In the genomic region with DNA sequence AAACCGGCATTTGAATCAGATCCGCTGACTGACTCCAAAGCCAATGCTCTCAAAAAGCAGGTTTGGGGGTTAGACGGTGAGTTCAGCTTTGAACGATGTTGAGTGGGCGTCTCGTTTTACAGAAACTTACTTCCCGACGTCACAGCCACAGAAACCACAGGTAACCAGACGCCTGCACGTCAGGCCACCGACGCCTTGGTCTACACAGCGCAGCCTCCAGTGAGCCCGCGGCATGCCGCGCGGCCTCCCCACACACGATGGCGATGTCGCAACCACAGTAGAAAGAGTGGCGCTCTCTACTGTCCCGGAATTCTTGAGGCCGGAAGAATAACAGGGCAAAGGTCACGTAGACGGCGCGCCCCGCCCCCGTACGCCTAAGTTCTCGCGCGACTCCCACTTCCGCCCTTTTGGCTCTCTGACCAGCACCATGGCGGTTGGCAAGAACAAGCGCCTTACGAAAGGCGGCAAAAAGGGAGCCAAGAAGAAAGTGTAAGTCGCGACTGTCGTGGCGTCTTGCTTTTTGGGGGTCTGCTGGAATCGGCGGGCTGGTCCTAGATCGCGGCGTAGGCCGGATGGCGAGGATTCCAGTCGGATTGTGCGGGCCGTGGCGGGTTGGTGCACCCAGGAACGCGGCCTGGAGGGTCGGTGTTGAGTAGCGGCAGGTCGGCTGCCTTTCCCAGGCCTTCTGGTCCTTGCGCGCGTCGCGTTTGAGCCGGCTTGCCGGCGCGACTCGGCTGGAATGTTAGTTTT, we compare ENCODE assay signal across 8 cellular contexts. TPM values are rescaled to one million over a fixed set of nuclear protein-coding genes. Genes with fewer than 3 reads are reported as not detected.
DNase-seq lines count a peak whose midpoint lies in the region; ATAC-seq and TF ChIP-seq lines count a peak whose summit lies in the region.

RPS3A (plus strand) TSS at position 403 of the 750 bp plus-strand sequence; CDS start at position 428, 25 bp downstream.

- peak within 1 kb of the TSS; percentile 97 for H3K4me3 ChIP-seq in IMR-90 (ENCODE audit: insufficient read depth, low read depth, low read length)
- H3K4me3 ChIP-seq in mucosa of rectum (ENCODE audit: low read length in 2 of 2): peak within 1 kb of the TSS; percentile 86 to 100

- H3K18ac ChIP-seq in IMR-90 (ENCODE audit: low read depth, low read length): peak within 1 kb of the TSS; percentile 53

- no peak for TF ChIP-seq RAD21 in IMR-90 (IDR thresholded peaks at IDR 0.05; ENCODE audit: low read length)

- H2BK120ac ChIP-seq in IMR-90 (ENCODE audit: low read depth, low read length): peak within 1 kb of the TSS; percentile 79

- H3K56ac ChIP-seq in IMR-90 (ENCODE audit: extremely low read depth, insufficient read depth, low read length): peak within 1 kb of the TSS; percentile 91

- POLR2A ChIA-PET in IMR-90 (lab: Charles Lee; ENCODE audit: unreplicated experiment): no interaction called here

- H4K5ac ChIP-seq in IMR-90 (ENCODE audit: low read depth, low read length): peak within 1 kb of the TSS; percentile 87

- H3K27ac ChIP-seq in IMR-90 (ENCODE audit: insufficient read depth, low read length) (peak within 1 kb of the TSS; percentile 82), epithelial cell of prostate (peak within 1 kb of the TSS; percentile 87), mucosa of rectum (ENCODE audit: low read depth in 2 of 2, low read length in 2 of 2) (peak within 1 kb of the TSS; percentile 73 to 84)

- peak within 1 kb of the TSS; percentile 93 for H3K23ac ChIP-seq in IMR-90 (ENCODE audit: low read depth, low read length)

- H2BK15ac ChIP-seq in IMR-90 (ENCODE audit: low read depth, low read length): peak within 1 kb of the TSS; percentile 33; the same call in 1 of the 3 replicates

- H3K9ac ChIP-seq in IMR-90 (ENCODE audit: low read depth, low read length): peak within 1 kb of the TSS; percentile 98
- peak within 1 kb of the TSS; percentile 90 to 99 for H3K9ac ChIP-seq in mucosa of rectum (ENCODE audit: low read depth in 1 of 2, low read length in 2 of 2)

- H3K27me3 ChIP-seq in IMR-90 (ENCODE audit: control insufficient read depth, insufficient read depth, low read length) (no peaks in the 10 kb centered on the region), mucosa of rectum (ENCODE audit: control insufficient read depth in 2 of 2, insufficient read depth in 2 of 2, low read length in 2 of 2) (no peaks in the 10 kb centered on the region)

- H3K14ac ChIP-seq in IMR-90 (replicated peaks; ENCODE audit: low read depth, low read length): peak within 1 kb of the TSS; percentile 93

- peak within 1 kb of the TSS; percentile 63; the same call in 1 of the 2 replicates for H2BK20ac ChIP-seq in IMR-90 (ENCODE audit: low read depth, low read length)

- peaks cover 3 to 21% of the 10 kb centered on the region in 2 experiments; a peak in 3 of 4 replicates for H3K79me1 ChIP-seq in IMR-90 (ENCODE audit: low read depth in 1 of 2, low read length in 2 of 2)

- in situ Hi-C loops in IMR-90 (cut with MboI; ENCODE audit: low sequenced_read_pairs): no loop called here

- CTCF ChIA-PET in IMR-90 (lab: Yijun Ruan, JAX): interaction anchor here (0.6 kb wide), 2 partner anchors 18 to 374 kb away, joined by 3 to 4 read pairs; no protein-coding TSS in a partner anchor

- ATAC-seq in GM21526 (IDR thresholded peaks at IDR 0.05; ENCODE audit: low FRiP score, unreplicated experiment): peak; percentile 97
- ATAC-seq in IMR-90 (ENCODE audit: low read depth): peak; percentile 97

- peak within 1 kb of the TSS; percentile 84 to 99 for H4K8ac ChIP-seq in IMR-90 (ENCODE audit: low read depth in 2 of 2, low read length in 2 of 2)

- H3K9me3 ChIP-seq in IMR-90 (ENCODE audit: control insufficient read depth, insufficient read depth, low read length) (no peaks in the 10 kb centered on the region), mucosa of rectum (ENCODE audit: control insufficient read depth in 2 of 2, low read length in 2 of 2) (no peaks in the 10 kb centered on the region)

- peak within 1 kb of the TSS; percentile 87 for H4K91ac ChIP-seq in IMR-90 (ENCODE audit: insufficient read depth, low read depth, low read length)

- peak within 1 kb of the TSS; percentile 88 for H2AK5ac ChIP-seq in IMR-90 (ENCODE audit: low read depth, low read length)

- WGBS in IMR-90 (ENCODE audit: extremely low coverage in 2 of 2, insufficient read length in 1 of 2), 2 experiments: 0% methylated on average over 25 of the region's 69 CpGs; no CpG with 5 or more reads in 1 of the 2 experiments

- peak; percentile 94 for TF ChIP-seq CTCF in IMR-90 (conservative IDR thresholded peaks at IDR 0.05; ENCODE audit: low read depth, low read length)

- no peaks in the 10 kb centered on the region for H3K4me1 ChIP-seq in IMR-90 (ENCODE audit: control insufficient read depth, insufficient read depth, low read length)
- H3K4me1 ChIP-seq in mucosa of rectum (ENCODE audit: control insufficient read depth in 2 of 2, insufficient read depth in 2 of 2, low read length in 2 of 2): peaks cover 7 to 11% of the 10 kb centered on the region in 2 donors

- TF ChIP-seq POLR2A in IMR-90 (IDR thresholded peaks at IDR 0.05; ENCODE audit: low read depth, low read length): peak; percentile 97

- TSS peak; percentile 51 for BruUV-seq in IMR-90 (replicated peaks; lab: Mats Ljungman, UMichigan)

- no peaks in the 10 kb centered on the region for H3K9me1 ChIP-seq in IMR-90 (ENCODE audit: insufficient read depth, low read length)

- peak within 1 kb of the TSS; percentile 99 for H2AK9ac ChIP-seq in IMR-90 (replicated peaks; ENCODE audit: low read depth, low read length, poor library complexity)

- intact Hi-C loops in IMR-90 (cut with micrococcal nuclease): loop anchor here (5.0 to 10.0 kb wide), 2 partner anchors 82 to 1115 kb away; partner anchors contain the start of gene LRBA

- H2BK5ac ChIP-seq in IMR-90 (ENCODE audit: low read depth, low read length, poor library complexity, severe bottlenecking): peak within 1 kb of the TSS; percentile 89

- dilution Hi-C loops in IMR-90 (cut with HindIII; ENCODE audit: low sequenced_read_pairs, unreplicated experiment): no loop called here

- DNase-seq in DMS114 treated with DMSO at 0.1 percent for 48 hours (lab: John Stamatoyannopoulos, UW; ENCODE audit: unreplicated experiment): peak; percentile 84
- DNase-seq in IMR-90: peak; percentile 98
- DNase-seq in OCI-M1 (lab: John Stamatoyannopoulos, UW): peak; percentile 99
- peak; percentile 98 for DNase-seq in activated T-cell treated with anti-CD3 and anti-CD28 coated beads for 4 hours
- DNase-seq in epithelial cell of prostate (ENCODE audit: low read depth, low spot score): peak; percentile 93
- DNase-seq in stimulated activated CD8-positive, alpha-beta memory T cell treated with anti-CD3 and anti-CD28 coated beads, Interleukin-7, amount 100 ng/mL, for 1 hour (ENCODE audit: low read depth in 2 of 2): peak; percentile 97 to 98

- H3K4ac ChIP-seq in IMR-90 (ENCODE audit: low read depth, low read length): peak within 1 kb of the TSS; percentile 85

- H3K36me3 ChIP-seq in IMR-90 (ENCODE audit: control insufficient read depth, insufficient read depth, low read length) (peaks cover 17% of the 10 kb centered on the region), mucosa of rectum (ENCODE audit: control insufficient read depth in 2 of 2, insufficient read depth in 2 of 2, low read length in 2 of 2) (peaks cover 25 to 31% of the 10 kb centered on the region in 2 donors)

- peak within 1 kb of the TSS; percentile 97 for H2AFZ ChIP-seq in IMR-90 (replicated peaks; ENCODE audit: low read length, poor library complexity)

- peaks cover 44% of the 10 kb centered on the region for H4K20me1 ChIP-seq in IMR-90 (ENCODE audit: insufficient read depth, low read length)

- H3K4me2 ChIP-seq in IMR-90 (ENCODE audit: low read depth, low read length): peak within 1 kb of the TSS; percentile 97

TF ChIP-seq in IMR-90, 13 proteins besides CTCF, POLR2A, EP300 and RAD21:
- no peak for TF ChIP-seq FOS (IDR thresholded peaks at IDR 0.05; ENCODE audit: low read depth, low read length)
- TF ChIP-seq CEBPB (IDR thresholded peaks at IDR 0.05; ENCODE audit: low read depth, low read length): peak; percentile 98
- TF ChIP-seq USF2 (IDR thresholded peaks at IDR 0.05; ENCODE audit: low read depth, low read length): no peak
- 0 out of 2 replicates have a peak, but pooled peaks have one; percentile 14 for TF ChIP-seq SMC3 (IDR thresholded peaks at IDR 0.05; ENCODE audit: low read depth, low read length)
- TF ChIP-seq MAZ (IDR thresholded peaks at IDR 0.05; ENCODE audit: borderline replicate concordance, low read depth, low read length): peak; percentile 81; the same call in 1 of the 2 replicates
- peak; percentile 47; the same call in 1 of the 2 replicates for TF ChIP-seq BHLHE40 (IDR thresholded peaks at IDR 0.05; ENCODE audit: low read depth, low read length)
- 0 out of 2 replicates have a peak, but pooled peaks have one; percentile 24 for TF ChIP-seq NFE2L2 (IDR thresholded peaks at IDR 0.05; ENCODE audit: low read depth, low read length)
- TF ChIP-seq RCOR1 (IDR thresholded peaks at IDR 0.05; ENCODE audit: insufficient replicate concordance, low read length): peak; percentile 45
- no peak; the same call in 1 of the 2 replicates for TF ChIP-seq MXI1 (IDR thresholded peaks at IDR 0.05; ENCODE audit: borderline replicate concordance, low read depth, low read length)
- TF ChIP-seq MAFK (IDR thresholded peaks at IDR 0.05; ENCODE audit: low read depth, low read length): 0 out of 2 replicates have a peak, but pooled peaks have one; percentile 6
TF ChIP-seq in IMR-90: peak in this region for 7.

RNA-seq across cellular contexts. Expression of gene RPS3A, which starts in this region (rescaled TPM):
- total RNA-seq in IMR-90 (2012; rRNA removed): 1,618 and 2,908 TPM in 2 replicates
- 1,481 and 1,729 TPM in 2 replicates for polyA plus RNA-seq in IMR-90 (2012; rRNA removed)
- polyA plus RNA-seq in IMR-90 (2012; cell fraction: cytosol; rRNA removed): 401 and 1,191 TPM in 2 replicates
- 47.3 and 747 TPM in 2 replicates for polyA plus RNA-seq in IMR-90 (2012; cell fraction: nucleus; rRNA removed; ENCODE audit: low replicate concordance)

Comparison
In these comparisons a context has a peak if more than half of its experiments do, and no peak if none do; other contexts are left out.
1. Peak in every context shown above with its lines: DNase-seq, ATAC-seq, H3K4me3 ChIP-seq and H3K27ac ChIP-seq.